ENCODE assay signal across 1 cellular context in the genomic region with DNA sequence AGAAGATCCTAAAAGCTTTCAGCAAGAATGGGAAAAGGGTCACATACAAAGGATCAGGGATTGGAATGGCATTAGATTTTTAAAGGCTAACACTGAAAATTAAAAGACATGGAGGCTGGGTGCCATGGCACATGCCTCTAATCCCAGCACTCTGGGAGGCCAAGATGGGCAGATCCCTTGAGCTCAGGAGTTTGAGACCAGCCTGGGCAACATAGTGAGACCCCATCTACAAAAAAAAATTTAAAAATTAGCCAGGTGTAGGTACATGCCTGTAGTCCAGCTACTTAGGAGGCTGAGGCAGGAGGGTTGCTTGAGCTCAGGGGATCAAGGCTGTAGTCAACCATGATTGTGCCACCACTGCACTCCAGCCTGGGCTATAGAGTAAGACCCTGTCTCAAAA.
A peak's percentile ranks its signal among the peaks of the same experiment; 100 is the strongest.
TF ChIP-seq lines count a peak whose summit lies in the region.

No MANE protein-coding gene starts in this region.

TF ChIP-seq in HepG2, 621 proteins besides CTCF, POLR2A, EP300 and RAD21:
- TF ChIP-seq ZNF761 (CRISPR knock-in tag; conservative IDR thresholded peaks at IDR 0.05) (no peak), ZNF121 (CRISPR knock-in tag; IDR thresholded peaks at IDR 0.05) (0 out of 2 replicates have a peak, but pooled peaks have one; percentile 27)
